Comparison of ENCODE assay signal across 26 cellular contexts in the genomic region with DNA sequence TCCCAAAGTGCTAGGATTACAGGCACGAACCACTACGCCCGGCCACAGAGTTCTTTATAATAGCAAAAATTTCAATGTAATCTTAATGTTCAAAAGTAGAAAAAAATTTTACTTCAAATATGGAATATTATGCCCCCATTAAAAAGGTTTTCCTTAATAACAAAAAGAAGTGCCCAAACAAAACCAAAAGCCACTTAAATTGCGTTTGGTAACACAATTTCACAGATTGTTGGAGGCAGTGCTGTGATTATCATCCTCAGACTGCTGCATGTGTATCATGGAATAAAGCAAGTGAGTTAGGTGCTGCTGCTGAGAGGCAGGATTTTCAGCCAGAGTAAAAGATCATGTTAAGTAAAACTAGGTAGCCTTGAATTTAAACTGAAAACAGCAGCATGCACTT.
"Had no signal": no experiment of that assay in that cellular context is flagged by ENCODE, and none has a peak within 500 bp of the region (broad histone marks: within the 10 kb centered on the region; RNA-seq: fewer than 3 reads in every experiment).

No MANE protein-coding gene starts in this region.

- H3K36me3 ChIP-seq: stomach, suprapubic skin, thoracic aorta, thyroid gland, tibial artery, tibial nerve, transverse colon, upper lobe of left lung, upper lobe of right lung, uterus, vagina had no signal

- H3K4me1 ChIP-seq: testis, uterus, vagina had no signal

- H3K27ac ChIP-seq: stomach, suprapubic skin, testis, thoracic aorta, thyroid gland, tibial artery, tibial nerve, transverse colon, upper lobe of left lung, upper lobe of right lung, uterus, vagina had no signal

- ATAC-seq: stimulated activated effector memory CD8-positive, alpha-beta T cell treated with anti-CD3 and anti-CD28 coated beads, Interleukin-12 subunit alpha, Interleukin-12 subunit beta, amount 100 ng/mL, for 72 hours; stimulated activated memory B cell treated with anti-CD40 and anti-IgM and Interleukin-4, amounts not matched to agents 10 μg/mL and 1 μg/mL and 100 μg/mL, for 72 hours; stimulated activated naive B cell treated with anti-CD40 and anti-IgM and Interleukin-4, amounts not matched to agents 10 μg/mL and 1 μg/mL and 100 μg/mL, for 72 hours; stimulated activated naive CD8-positive, alpha-beta T cell treated with anti-CD3 and anti-CD28 coated beads, Interleukin-15, amount 100 ng/mL, for 72 hours; stimulated activated naive CD8-positive, alpha-beta T cell treated with anti-CD3 and anti-CD28 coated beads, Interleukin-15, Interleukin-2, amounts not matched to agents 100 U/mL and 50 U/mL, for 24 hours; upper lobe of right lung had no signal

- DNase-seq: stimulated activated CD4-positive, alpha-beta T cell treated with anti-CD3 and anti-CD28 coated beads, Interleukin-2, amount 100 ng/mL, for 48 hours; stimulated activated CD4-positive, alpha-beta T cell treated with anti-CD3 and anti-CD28 coated beads, Interleukin-4, amount 100 ng/mL, for 1 hour; stimulated activated CD4-positive, alpha-beta T cell treated with anti-CD3 and anti-CD28 coated beads, Interleukin-4, amount 100 ng/mL, for 24 hours; stimulated activated CD4-positive, alpha-beta T cell treated with anti-CD3 and anti-CD28 coated beads, Interleukin-4, amount 100 ng/mL, for 4 hours; stimulated activated CD8-positive, alpha-beta memory T cell treated with anti-CD3 and anti-CD28 coated beads, Interleukin-4, amount 100 ng/mL, for 48 hours; stimulated activated naive B cell treated with anti-CD40 and anti-IgM and Interleukin-4, amounts not matched to agents 10 μg/mL and 1 μg/mL and 100 μg/mL, for 72 hours; stimulated activated naive CD4-positive, alpha-beta T cell; stimulated activated naive CD4-positive, alpha-beta T cell treated with Interleukin-2 at 50 U/mL for 16 hours; stimulated activated naive CD8-positive, alpha-beta T cell treated with anti-CD3 and anti-CD28 coated beads, Interleukin-15, amount 100 ng/mL, for 72 hours; stimulated activated naive CD8-positive, alpha-beta T cell treated with anti-CD3 and anti-CD28 coated beads, Interleukin-15, Interleukin-2, amounts not matched to agents 100 U/mL and 50 U/mL, for 24 hours; substantia nigra; testis; thyroid gland; transverse colon; trophoblast cell; upper lobe of left lung; upper lobe of right lung; uterus had no signal

- H3K4me3 ChIP-seq: stomach, suprapubic skin, testis, thoracic aorta, thyroid gland, tibial artery, tibial nerve, transverse colon, upper lobe of left lung, upper lobe of right lung, uterus, vagina had no signal

- H3K9me3 ChIP-seq: stomach, suprapubic skin, testis, thoracic aorta, thyroid gland, tibial artery, tibial nerve, transverse colon, upper lobe of left lung, upper lobe of right lung, uterus, vagina had no signal
